In genomic region chr7:33422825-33423645, GRCh38 we compare ENCODE assay signal across 14 cellular contexts.
DNase-seq lines count a peak whose midpoint lies in the region; ATAC-seq and TF ChIP-seq lines count a peak whose summit lies in the region.
"Had no signal": no experiment of that assay in that cellular context is flagged by ENCODE, and none has a peak within 500 bp of the region (broad histone marks: within the 10 kb centered on the region; RNA-seq: fewer than 3 reads in every experiment).

No MANE protein-coding gene starts in this region.

- no peak overlapping the region for H3K27ac ChIP-seq in hepatocyte

- H3K4me3 Mint-ChIP-seq in neural crest cell (no peak overlapping the region), immature natural killer cell (no peak overlapping the region)

- no peak for TF ChIP-seq CTCF in neural crest cell (conservative IDR thresholded peaks at IDR 0.05)
- TF ChIP-seq CTCF in hepatocyte (IDR thresholded peaks at IDR 0.05; ENCODE audit: poor library complexity), result no peak

- no peaks in the 10 kb centered on the region for H3K79me2 ChIP-seq in hepatocyte

- no peak overlapping the region for H3K4me2 ChIP-seq in hepatocyte

- H3K27ac Mint-ChIP-seq in neural crest cell (ENCODE audit: unreplicated experiment) (peak overlapping the region; percentile 81), immature natural killer cell (no peak overlapping the region)

- H3K9me3 ChIP-seq in hepatocyte (ENCODE audit: low read depth), result no peaks in the 10 kb centered on the region
- H3K9me3 ChIP-seq: mucosa of descending colon, upper lobe of left lung had no signal

- H3K36me3 ChIP-seq in hepatocyte (replicated peaks; ENCODE audit: insufficient read depth, low read depth), result no peaks in the 10 kb centered on the region
- H3K36me3 ChIP-seq: upper lobe of left lung had no signal

- H3K4me1 Mint-ChIP-seq in neural crest cell, result peaks cover 4% of the 10 kb centered on the region
- peaks cover 0 to under 1% of the 10 kb centered on the region in 2 donors for H3K4me1 Mint-ChIP-seq in immature natural killer cell

- H3K36me3 Mint-ChIP-seq in neural crest cell (ENCODE audit: low read depth) (peaks cover 1% of the 10 kb centered on the region), immature natural killer cell (no peaks in the 10 kb centered on the region)

- no peaks in the 10 kb centered on the region for H3K27me3 ChIP-seq in hepatocyte
- H3K27me3 ChIP-seq: upper lobe of left lung had no signal

- no peak for DNase-seq in neural crest cell (ENCODE audit: low read depth, low spot score)
- no peak for DNase-seq in dedifferentiated amniotic fluid mesenchymal stem cell (ENCODE audit: extremely low spot score)
- no peak for DNase-seq in NCI-H1105 treated with DMSO at 0.1 percent for 48 hours (lab: John Stamatoyannopoulos, UW)
- no peak for DNase-seq in hepatocyte (ENCODE audit: low spot score)
- DNase-seq in immature natural killer cell, result no peak
- DNase-seq: activated CD8-positive, alpha-beta memory T cell treated with anti-CD3 and anti-CD28 coated beads, Interleukin-2, amount 50 U/mL, for 4 hours; hippocampal formation; NK-92 treated with Interleukin-12 subunit alpha and Interleukin-12 subunit beta, amount 100 ng/mL, for 24 hours; upper lobe of left lung had no signal

- H2AFZ ChIP-seq in hepatocyte, result no peak overlapping the region

- no peaks in the 10 kb centered on the region for H4K20me1 ChIP-seq in hepatocyte (ENCODE audit: insufficient read depth, poor library complexity, severe bottlenecking)

- ATAC-seq in GM19455 (IDR thresholded peaks at IDR 0.05; ENCODE audit: unreplicated experiment), result peak; percentile 56
- peak; percentile 31 for ATAC-seq in HG02840 (IDR thresholded peaks at IDR 0.05; ENCODE audit: low FRiP score, unreplicated experiment)
- peak; percentile 30 for ATAC-seq in HG03469 (IDR thresholded peaks at IDR 0.05; ENCODE audit: unreplicated experiment)
- ATAC-seq: mucosa of descending colon, sciatic nerve had no signal

- WGBS in hepatocyte (ENCODE audit: low lambda C conversion rate, missing lambda C conversion rate), result 85% methylated on average over 8 of the region's 8 CpGs

- H3K4me1 ChIP-seq in hepatocyte (ENCODE audit: insufficient read depth), result peaks cover 12% of the 10 kb centered on the region

- H3K9me3 Mint-ChIP-seq in neural crest cell, result peaks cover 3% of the 10 kb centered on the region
- no peaks in the 10 kb centered on the region for H3K9me3 Mint-ChIP-seq in immature natural killer cell

- H3K9me2 ChIP-seq in hepatocyte (replicated peaks; ENCODE audit: insufficient read depth), result no peaks in the 10 kb centered on the region

- H3K27me3 Mint-ChIP-seq in neural crest cell (ENCODE audit: low read depth) (no peaks in the 10 kb centered on the region), immature natural killer cell (ENCODE audit: low read depth in 3 of 3) (no peaks in the 10 kb centered on the region)

- no peak overlapping the region for H3K4me3 ChIP-seq in hepatocyte
- H3K4me3 ChIP-seq: mucosa of descending colon, upper lobe of left lung had no signal
